ENCODE assay signal across 9 cellular contexts in genomic region chr16:2476345-2476720, GRCh38. TPM values are rescaled to one million over a fixed set of nuclear protein-coding genes. Genes with fewer than 3 reads are reported as not detected.
A peak's percentile ranks its signal among the peaks of the same experiment; 100 is the strongest.
DNase-seq lines count a peak whose midpoint lies in the region; ATAC-seq and TF ChIP-seq lines count a peak whose summit lies in the region.
"Had no signal": no experiment of that assay in that cellular context is flagged by ENCODE, and none has a peak within 500 bp of the region (broad histone marks: within the 10 kb centered on the region; RNA-seq: fewer than 3 reads in every experiment).

No MANE protein-coding gene starts in this region.

- peak overlapping the region; percentile 85 for H3K4me3 ChIP-seq in HFF-Myc (replicated peaks; ENCODE audit: low read depth, low read length)
- no peak overlapping the region for H3K4me3 ChIP-seq in heart right ventricle

- no peak overlapping the region for H3K27ac Mint-ChIP-seq in activated naive CD8-positive, alpha-beta T cell treated with anti-CD3 and anti-CD28 coated beads, Interleukin-2, amount 10 ng/mL, durations not matched to agents 7 days and 5 days
- H3K27ac Mint-ChIP-seq in natural killer cell treated with Interleukin-12 subunit alpha and Interleukin-12 subunit beta and Interleukin-15 and Interleukin-18, amount 100 ng/mL, for 72 hours, result no peak overlapping the region

- H3K27ac ChIP-seq in C4-2B (peak overlapping the region; percentile 94), heart right ventricle (no peak overlapping the region)

- DNase-seq in HFF-Myc (ENCODE audit: extremely low read depth, low read depth), result no peak
- no peak for DNase-seq in activated naive CD8-positive, alpha-beta T cell treated with anti-CD3 and anti-CD28 coated beads, Interleukin-2, amount 10 ng/mL, durations not matched to agents 7 days and 5 days
- no peak for DNase-seq in natural killer cell treated with Interleukin-12 subunit alpha and Interleukin-12 subunit beta and Interleukin-15 and Interleukin-18, amount 100 ng/mL, for 72 hours (ENCODE audit: low spot score)
- DNase-seq in putamen (ENCODE audit: low spot score), result no peak
- no peak for DNase-seq in heart right ventricle
- DNase-seq: HCEC 1CT had no signal

- H3K36me3 ChIP-seq in heart right ventricle, result peaks cover 0 to 4% (median 0%) of the 10 kb centered on the region in 9 donors

- no peaks in the 10 kb centered on the region for H3K36me3 Mint-ChIP-seq in activated naive CD8-positive, alpha-beta T cell treated with anti-CD3 and anti-CD28 coated beads, Interleukin-2, amount 10 ng/mL, durations not matched to agents 7 days and 5 days
- no peaks in the 10 kb centered on the region for H3K36me3 Mint-ChIP-seq in natural killer cell treated with Interleukin-12 subunit alpha and Interleukin-12 subunit beta and Interleukin-15 and Interleukin-18, amount 100 ng/mL, for 72 hours

- H3K4me3 Mint-ChIP-seq in activated naive CD8-positive, alpha-beta T cell treated with anti-CD3 and anti-CD28 coated beads, Interleukin-2, amount 10 ng/mL, durations not matched to agents 7 days and 5 days, result peak overlapping the region; percentile 51
- peak overlapping the region; percentile 50 for H3K4me3 Mint-ChIP-seq in natural killer cell treated with Interleukin-12 subunit alpha and Interleukin-12 subunit beta and Interleukin-15 and Interleukin-18, amount 100 ng/mL, for 72 hours

- WGBS in heart right ventricle, 2 donors, result 93 to 95% methylated on average over 9 of the region's 9 CpGs

- H3K9me3 Mint-ChIP-seq in activated naive CD8-positive, alpha-beta T cell treated with anti-CD3 and anti-CD28 coated beads, Interleukin-2, amount 10 ng/mL, durations not matched to agents 7 days and 5 days, result no peaks in the 10 kb centered on the region
- no peaks in the 10 kb centered on the region for H3K9me3 Mint-ChIP-seq in natural killer cell treated with Interleukin-12 subunit alpha and Interleukin-12 subunit beta and Interleukin-15 and Interleukin-18, amount 100 ng/mL, for 72 hours

- H3K27me3 ChIP-seq in heart right ventricle, result peaks cover 10 to 23% (median 23%) of the 10 kb centered on the region in 7 donors

- ATAC-seq in activated naive CD8-positive, alpha-beta T cell treated with anti-CD3 and anti-CD28 coated beads, Interleukin-2, amount 10 ng/mL, durations not matched to agents 7 days and 5 days (ENCODE audit: low read depth), result no peak
- ATAC-seq in natural killer cell treated with Interleukin-12 subunit alpha and Interleukin-12 subunit beta and Interleukin-15 and Interleukin-18, amount 100 ng/mL, for 72 hours, result no peak
- ATAC-seq in GM21423 (IDR thresholded peaks at IDR 0.05; ENCODE audit: unreplicated experiment) (no peak), HG02678 (IDR thresholded peaks at IDR 0.05; ENCODE audit: unreplicated experiment) (no peak), heart right ventricle (no peak)

- intact Hi-C loops in heart right ventricle (cut with DNase I), result no loop called here

- POLR2A ChIA-PET in activated naive CD8-positive, alpha-beta T cell treated with anti-CD3 and anti-CD28 coated beads, Interleukin-2, amount 10 ng/mL, durations not matched to agents 7 days and 5 days (lab: Charles Lee), result interaction anchor here (0.6 kb wide), 1 partner anchor 211 kb away, joined by 3 read pairs; no protein-coding TSS in a partner anchor

- H3K27me3 Mint-ChIP-seq in activated naive CD8-positive, alpha-beta T cell treated with anti-CD3 and anti-CD28 coated beads, Interleukin-2, amount 10 ng/mL, durations not matched to agents 7 days and 5 days, result peaks cover 9% of the 10 kb centered on the region
- peaks cover 0 to 2% of the 10 kb centered on the region in 2 donors for H3K27me3 Mint-ChIP-seq in natural killer cell treated with Interleukin-12 subunit alpha and Interleukin-12 subunit beta and Interleukin-15 and Interleukin-18, amount 100 ng/mL, for 72 hours

- peaks cover 10% of the 10 kb centered on the region for H3K4me1 Mint-ChIP-seq in activated naive CD8-positive, alpha-beta T cell treated with anti-CD3 and anti-CD28 coated beads, Interleukin-2, amount 10 ng/mL, durations not matched to agents 7 days and 5 days
- peaks cover 0 to 18% of the 10 kb centered on the region in 2 donors for H3K4me1 Mint-ChIP-seq in natural killer cell treated with Interleukin-12 subunit alpha and Interleukin-12 subunit beta and Interleukin-15 and Interleukin-18, amount 100 ng/mL, for 72 hours (ENCODE audit: low read depth in 2 of 2)

- peaks cover 17 to 35% (median 31%) of the 10 kb centered on the region in 9 donors for H3K4me1 ChIP-seq in heart right ventricle

- TF ChIP-seq CTCF in C4-2B (conservative IDR thresholded peaks at IDR 0.05), result no peak
- no peak for TF ChIP-seq CTCF in HFF-Myc (IDR thresholded peaks at IDR 0.05; ENCODE audit: low read depth, low read length, missing control alignments)
- TF ChIP-seq CTCF in heart right ventricle (IDR thresholded peaks at IDR 0.05), result no peak

- no peaks in the 10 kb centered on the region for H3K9me3 ChIP-seq in heart right ventricle

RNA-seq across cellular contexts. Expression of gene TBC1D24, which starts 1.4 kb away (rescaled TPM):
- 10 to 100 TPM; 16.5 to 17.9 TPM for total RNA-seq in activated naive CD8-positive, alpha-beta T cell treated with anti-CD3 and anti-CD28 coated beads, Interleukin-2, amount 10 ng/mL, durations not matched to agents 7 days and 5 days
- total RNA-seq in natural killer cell treated with Interleukin-12 subunit alpha and Interleukin-12 subunit beta and Interleukin-15 and Interleukin-18, amount 100 ng/mL, for 72 hours, result 10 to 100 TPM; 22.0 to 39.9 TPM
- 10 to 100 TPM in 4 of 10 donors, 1 to 10 TPM in 6; 6.2 to 14.9 (median 9.2) TPM for total RNA-seq in heart right ventricle
- 1 to 10 TPM; 3.4 to 5.4 TPM for polyA plus RNA-seq in heart right ventricle

RNA-seq across cellular contexts. Expression of gene NTN3, which starts 5.2 kb away (rescaled TPM):
- not detected for total RNA-seq in activated naive CD8-positive, alpha-beta T cell treated with anti-CD3 and anti-CD28 coated beads, Interleukin-2, amount 10 ng/mL, durations not matched to agents 7 days and 5 days
- not detected for total RNA-seq in natural killer cell treated with Interleukin-12 subunit alpha and Interleukin-12 subunit beta and Interleukin-15 and Interleukin-18, amount 100 ng/mL, for 72 hours
- under 1 TPM in 3 of 10 donors, not detected in 7; 0.12 to 0.18 (median 0.17) TPM for total RNA-seq in heart right ventricle
- polyA plus RNA-seq in heart right ventricle, result not detected

RNA-seq across cellular contexts. Expression of gene TEDC2, which starts 16.4 kb away (rescaled TPM):
- total RNA-seq in activated naive CD8-positive, alpha-beta T cell treated with anti-CD3 and anti-CD28 coated beads, Interleukin-2, amount 10 ng/mL, durations not matched to agents 7 days and 5 days, result 10 to 100 TPM; 16.0 to 17.8 TPM
- total RNA-seq in natural killer cell treated with Interleukin-12 subunit alpha and Interleukin-12 subunit beta and Interleukin-15 and Interleukin-18, amount 100 ng/mL, for 72 hours, result 10 to 100 TPM in 1 of 2 donors, 1 to 10 TPM in 1; 8.6 to 39.0 TPM
- 1 to 10 TPM in 4 of 10 donors, under 1 TPM in 6; 0.47 to 1.9 (median 0.95) TPM for total RNA-seq in heart right ventricle
- polyA plus RNA-seq in heart right ventricle, result 1 to 10 TPM in 1 of 2 donors, under 1 TPM in 1; 0.29 to 2.3 TPM

RNA-seq across cellular contexts. Expression of gene ATP6V0C, which starts 37.4 kb away (rescaled TPM):
- total RNA-seq in activated naive CD8-positive, alpha-beta T cell treated with anti-CD3 and anti-CD28 coated beads, Interleukin-2, amount 10 ng/mL, durations not matched to agents 7 days and 5 days, result 100 to 1,000 TPM; 117 to 122 TPM
- total RNA-seq in natural killer cell treated with Interleukin-12 subunit alpha and Interleukin-12 subunit beta and Interleukin-15 and Interleukin-18, amount 100 ng/mL, for 72 hours, result 100 to 1,000 TPM; 103 to 146 TPM
- total RNA-seq in heart right ventricle, result 100 to 1,000 TPM; 104 to 209 (median 130) TPM
- 100 to 1,000 TPM in 1 of 2 donors, 10 to 100 TPM in 1; 58.5 to 243 TPM for polyA plus RNA-seq in heart right ventricle

RNA-seq across cellular contexts. Expression of gene AMDHD2, which starts 43.8 kb away (rescaled TPM):
- 10 to 100 TPM; 74.0 to 75.4 TPM for total RNA-seq in activated naive CD8-positive, alpha-beta T cell treated with anti-CD3 and anti-CD28 coated beads, Interleukin-2, amount 10 ng/mL, durations not matched to agents 7 days and 5 days
- total RNA-seq in natural killer cell treated with Interleukin-12 subunit alpha and Interleukin-12 subunit beta and Interleukin-15 and Interleukin-18, amount 100 ng/mL, for 72 hours, result 10 to 100 TPM; 34.1 to 63.9 TPM
- 10 to 100 TPM in 5 of 10 donors, 1 to 10 TPM in 5; 7.1 to 20.1 (median 9.4) TPM for total RNA-seq in heart right ventricle
- 10 to 100 TPM; 12.2 to 20.8 TPM for polyA plus RNA-seq in heart right ventricle
